In genomic region chr2:74399785-74400184, GRCh38 we compare ENCODE assay signal across 8 cellular contexts. TPM values are rescaled to one million over a fixed set of nuclear protein-coding genes. Genes with fewer than 3 reads are reported as not detected.
A peak's percentile ranks its signal among the peaks of the same experiment; 100 is the strongest.
DNase-seq lines count a peak whose midpoint lies in the region; ATAC-seq and TF ChIP-seq lines count a peak whose summit lies in the region.

No MANE protein-coding gene starts in this region.

- no peak overlapping the region for H3K4me3 ChIP-seq in WI38 (ENCODE audit: low read depth, low read length)

- ATAC-seq in left colon (peak; percentile 52), GM21528 (IDR thresholded peaks at IDR 0.05; ENCODE audit: low FRiP score, unreplicated experiment) (no peak)

- TF ChIP-seq CTCF in WI38 (IDR thresholded peaks at IDR 0.05; ENCODE audit: low read depth, low read length) = peak; percentile 53

- intact Hi-C loops in left colon (cut with DNase I, micrococcal nuclease) = no loop called here

- DNase-seq in NCI-H1092 treated with DMSO at 0.1 percent for 48 hours (lab: John Stamatoyannopoulos, UW) (peak; percentile 2), NCI-H1092 (lab: John Stamatoyannopoulos, UW) (no peak), KG1 (lab: John Stamatoyannopoulos, UW) (peak; percentile 15), left colon (no peak), midbrain (lab: John Stamatoyannopoulos, UW) (no peak)
- DNase-seq in activated CD4-positive, alpha-beta T cell treated with anti-CD3 and anti-CD28 coated beads, Interleukin-2, amount 50 U/mL, for 48 hours = no peak

RNA-seq across cellular contexts. Expression of gene DCTN1, which starts 19.7 kb away (rescaled TPM):
- total RNA-seq in left colon = 100 to 1,000 TPM in 1 of 2 donors, 10 to 100 TPM in 1; 94.6 to 114 TPM

RNA-seq across cellular contexts. Expression of gene C2orf81, which starts 21.6 kb away (rescaled TPM):
- total RNA-seq in left colon = 1 to 10 TPM in 1 of 2 donors, under 1 TPM in 1; 0.49 to 1.7 TPM

RNA-seq across cellular contexts. Expression of gene WDR54, which starts 21.7 kb away (rescaled TPM):
- total RNA-seq in left colon = 1 to 10 TPM; 2.8 to 5.4 TPM

RNA-seq across cellular contexts. Expression of gene RTKN, which starts 42.0 kb away (rescaled TPM):
- total RNA-seq in left colon = 10 to 100 TPM; 47.6 to 51.9 TPM

RNA-seq across cellular contexts. Expression of gene INO80B, which starts 55.1 kb away (rescaled TPM):
- 10 to 100 TPM; 26.6 to 27.7 TPM for total RNA-seq in left colon

Comparison
In these comparisons a context has a peak if more than half of its experiments do, and no peak if none do; other contexts are left out.
1. DNase-seq: peak in NCI-H1092 treated with DMSO at 0.1 percent for 48 hours (single experiment) and KG1 (single experiment); none in NCI-H1092 (single experiment), left colon (0 of 2), midbrain (single experiment) and activated CD4-positive, alpha-beta T cell treated with anti-CD3 and anti-CD28 coated beads, Interleukin-2, amount 50 U/mL, for 48 hours (0 of 2).